In genomic region chr2:236859896-236860295, GRCh38 we compare ENCODE assay signal across 1 cellular context.
TF ChIP-seq lines count a peak whose summit lies in the region.

No MANE protein-coding gene starts in this region.

TF ChIP-seq in HepG2, 621 proteins besides CTCF, POLR2A, EP300 and RAD21 (continued from another document):
- no peak for TF ChIP-seq PRPF4 (IDR thresholded peaks at IDR 0.05; ENCODE audit: low read depth, low read length, poor library complexity, severe bottlenecking)
